Comparison of ENCODE assay signal across 15 cellular contexts in the genomic region with DNA sequence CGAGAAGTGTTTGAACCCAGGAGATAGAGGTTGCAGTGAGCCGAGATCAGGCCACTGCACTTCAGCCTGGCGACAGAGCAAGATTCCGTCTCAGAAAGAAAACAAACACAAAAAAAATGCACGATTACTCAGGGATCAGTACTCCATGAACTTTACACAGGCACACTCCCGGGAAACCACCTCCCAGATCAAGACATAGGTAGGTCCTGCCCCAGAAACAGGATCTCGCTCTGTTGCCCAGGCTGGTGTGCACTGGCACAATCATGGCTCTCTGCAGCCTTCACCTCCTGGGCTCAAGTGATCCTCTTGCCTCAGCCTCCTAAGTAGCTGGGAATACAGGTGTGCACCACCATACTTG. TPM values are rescaled to one million over a fixed set of nuclear protein-coding genes. Genes with fewer than 3 reads are reported as not detected.
A peak's percentile ranks its signal among the peaks of the same experiment; 100 is the strongest.
DNase-seq lines count a peak whose midpoint lies in the region; FAIRE-seq and TF ChIP-seq lines count a peak whose summit lies in the region.
"Had no signal": no experiment of that assay in that cellular context is flagged by ENCODE, and none has a peak within 500 bp of the region (broad histone marks: within the 10 kb centered on the region; RNA-seq: fewer than 3 reads in every experiment).

No MANE protein-coding gene starts in this region.

- no peak overlapping the region for H3K4me3 ChIP-seq in colonic mucosa
- H3K4me3 ChIP-seq in small intestine (ENCODE audit: low read depth in 1 of 2, low read length in 2 of 2), result no peak overlapping the region
- H3K4me3 ChIP-seq: A549 had no signal

- CTCF ChIA-PET in activated naive CD4-positive, alpha-beta T cell treated with anti-CD3 and anti-CD28 coated beads for 36 hours (lab: Charles Lee), result no interaction called here

- H3K36me3 ChIP-seq in colonic mucosa (peaks cover 6% of the 10 kb centered on the region), small intestine (ENCODE audit: control insufficient read depth in 2 of 2, insufficient read depth in 2 of 2, low read length in 2 of 2) (peaks cover 3 to 15% of the 10 kb centered on the region in 2 donors)

- no peak for FAIRE-seq in small intestine (lab: Jason Lieb, UNC)
- FAIRE-seq: A549, H54 had no signal

- no peaks in the 10 kb centered on the region for H3K9me3 ChIP-seq in colonic mucosa
- no peaks in the 10 kb centered on the region for H3K9me3 ChIP-seq in small intestine (ENCODE audit: control insufficient read depth, low read depth)
- H3K9me3 ChIP-seq: A549 had no signal

- WGBS in small intestine, 3 donors, result 23 to 68% (median 31%) methylated on average over 7 of the region's 7 CpGs

- H3K9me3 Mint-ChIP-seq in activated naive CD4-positive, alpha-beta T cell treated with anti-CD3 and anti-CD28 coated beads for 36 hours, result no peaks in the 10 kb centered on the region

- H3K27me3 ChIP-seq in colonic mucosa (no peaks in the 10 kb centered on the region), small intestine (ENCODE audit: control insufficient read depth in 2 of 2, insufficient read depth in 2 of 2, low read length in 2 of 2) (no peaks in the 10 kb centered on the region)

- H3K9ac ChIP-seq in colonic mucosa (ENCODE audit: low read depth in 2 of 2, low read length in 2 of 2), result no peak overlapping the region

- peaks cover 26% of the 10 kb centered on the region for H3K4me1 Mint-ChIP-seq in activated naive CD4-positive, alpha-beta T cell treated with anti-CD3 and anti-CD28 coated beads for 36 hours (ENCODE audit: low read depth)

- H3K27ac Mint-ChIP-seq in activated naive CD4-positive, alpha-beta T cell treated with anti-CD3 and anti-CD28 coated beads for 36 hours, result peak overlapping the region; percentile 63

- H3K36me3 Mint-ChIP-seq in activated naive CD4-positive, alpha-beta T cell treated with anti-CD3 and anti-CD28 coated beads for 36 hours (ENCODE audit: low read depth), result peaks cover 14% of the 10 kb centered on the region

- DNase-seq in activated naive CD4-positive, alpha-beta T cell treated with anti-CD3 and anti-CD28 coated beads for 36 hours, result no peak
- no peak for DNase-seq in activated naive CD4-positive, alpha-beta T cell treated with anti-CD3 and anti-CD28 coated beads, Interleukin-2, amount 50 U/mL, for 16 hours
- DNase-seq in colonic mucosa (no peak), small intestine (peak; percentile 86), COLO668 (lab: John Stamatoyannopoulos, UW; ENCODE audit: unreplicated experiment) (no peak), SK-N-DZ (ENCODE audit: low spot score) (no peak)
- DNase-seq: Calu3, Karpas-422, MM.1S, NCI-H1105 treated with DMSO at 0.1 percent for 48 hours, NCI-H187, NCI-H446, SHP77 had no signal

- peaks cover 33% of the 10 kb centered on the region for H3K4me1 ChIP-seq in colonic mucosa
- peaks cover 9 to 14% of the 10 kb centered on the region in 2 donors for H3K4me1 ChIP-seq in small intestine (ENCODE audit: control insufficient read depth in 2 of 2, insufficient read depth in 1 of 2, low read depth in 1 of 2, low read length in 1 of 2)

- H3K27ac ChIP-seq in colonic mucosa (peak overlapping the region; percentile 55), small intestine (ENCODE audit: low read depth in 1 of 2, low read length in 1 of 2) (peak overlapping the region in 1 of 2 donors; percentile 3)

- no peak overlapping the region for H3K4me3 Mint-ChIP-seq in activated naive CD4-positive, alpha-beta T cell treated with anti-CD3 and anti-CD28 coated beads for 36 hours

- no peaks in the 10 kb centered on the region for H3K27me3 Mint-ChIP-seq in activated naive CD4-positive, alpha-beta T cell treated with anti-CD3 and anti-CD28 coated beads for 36 hours (ENCODE audit: low read depth)

- no peak for TF ChIP-seq CTCF in colonic mucosa (IDR thresholded peaks at IDR 0.05)

- intact Hi-C loops in activated naive CD4-positive, alpha-beta T cell treated with anti-CD3 and anti-CD28 coated beads for 36 hours (cut with micrococcal nuclease), result no loop called here
- intact Hi-C loops in colonic mucosa (cut with DNase I), result no loop called here

RNA-seq across cellular contexts. Expression of a gene that starts 11.2 kb away (rescaled TPM):
- 10 to 100 TPM; 94.5 to 99.6 TPM for total RNA-seq in activated naive CD4-positive, alpha-beta T cell treated with anti-CD3 and anti-CD28 coated beads for 36 hours
- 100 to 1,000 TPM; 236 to 261 TPM for total RNA-seq in colonic mucosa
- polyA plus RNA-seq in small intestine, result 100 to 1,000 TPM in 2 of 3 donors, 10 to 100 TPM in 1; 93.2 to 132 (median 128) TPM
- 20.3 and 20.6 TPM in 2 replicates for polyA plus RNA-seq in SK-N-DZ (2014; cell fraction: cytosol; rRNA removed)
- 12.5 and 15.2 TPM in 2 replicates for polyA plus RNA-seq in SK-N-DZ (2014; cell fraction: nucleus; rRNA removed)

RNA-seq across cellular contexts. Expression of a gene that starts 20.2 kb away (rescaled TPM):
- total RNA-seq in activated naive CD4-positive, alpha-beta T cell treated with anti-CD3 and anti-CD28 coated beads for 36 hours, result 1 to 10 TPM; 2.3 to 2.5 TPM
- total RNA-seq in colonic mucosa, result 1 to 10 TPM in 1 of 2 donors, under 1 TPM in 1; 0.67 to 1.7 TPM
- 1 to 10 TPM; 1.3 to 1.9 (median 1.8) TPM for polyA plus RNA-seq in small intestine
- polyA plus RNA-seq in SK-N-DZ (2014; cell fraction: cytosol; rRNA removed), result 7.6 and 9.1 TPM in 2 replicates
- polyA plus RNA-seq in SK-N-DZ (2014; cell fraction: nucleus; rRNA removed), result 13.0 and 15.0 TPM in 2 replicates

RNA-seq across cellular contexts. Expression of a gene that starts 21.6 kb away (rescaled TPM):
- under 1 TPM; 0.69 to 0.84 TPM for total RNA-seq in activated naive CD4-positive, alpha-beta T cell treated with anti-CD3 and anti-CD28 coated beads for 36 hours
- 1 to 10 TPM; 4.9 to 8.4 TPM for total RNA-seq in colonic mucosa
- polyA plus RNA-seq in small intestine, result 1 to 10 TPM; 1.6 to 9.1 (median 1.9) TPM
- polyA plus RNA-seq in SK-N-DZ (2014; cell fraction: cytosol; rRNA removed), result 35.2 and 50.4 TPM in 2 replicates
- 33.0 and 40.4 TPM in 2 replicates for polyA plus RNA-seq in SK-N-DZ (2014; cell fraction: nucleus; rRNA removed)

RNA-seq across cellular contexts. Expression of a gene that starts 50.7 kb away (rescaled TPM):
- 1 to 10 TPM; 8.0 to 8.7 TPM for total RNA-seq in activated naive CD4-positive, alpha-beta T cell treated with anti-CD3 and anti-CD28 coated beads for 36 hours
- total RNA-seq in colonic mucosa, result 1 to 10 TPM; 1.5 to 3.4 TPM
- polyA plus RNA-seq in small intestine, result 10 to 100 TPM in 1 of 3 donors, 1 to 10 TPM in 1, under 1 TPM in 1; 0.89 to 19.0 (median 2.2) TPM
- not detected in 2 replicates for polyA plus RNA-seq in SK-N-DZ (2014; cell fraction: cytosol; rRNA removed)
- polyA plus RNA-seq in SK-N-DZ (2014; cell fraction: nucleus; rRNA removed), result not detected in 2 replicates
